2 cellular contexts compared by ENCODE assay signal in the genomic region with DNA sequence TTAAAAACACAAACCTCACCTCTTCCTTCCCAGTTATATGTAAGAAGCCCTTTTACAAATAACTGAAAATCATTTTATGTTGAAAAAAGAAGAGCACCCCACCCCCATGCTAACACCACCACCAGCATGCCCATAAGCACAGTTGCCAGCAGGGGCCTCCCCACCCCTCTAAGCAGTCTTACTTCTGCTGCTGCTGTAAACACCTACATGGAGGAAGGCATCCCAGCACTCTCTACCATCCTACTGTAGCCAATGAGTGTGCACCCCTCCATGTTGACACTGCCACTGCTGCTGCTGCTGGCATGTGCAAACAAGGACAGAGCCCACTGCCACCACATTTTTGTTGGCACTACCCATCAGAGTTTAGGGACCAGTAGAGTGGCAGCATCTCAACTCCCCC.
TF ChIP-seq lines count a peak whose summit lies in the region.

No MANE protein-coding gene starts in this region.

TF ChIP-seq in HEK293, 187 proteins besides CTCF, POLR2A, EP300 and RAD21:
- TF ChIP-seq, protein P1, sequence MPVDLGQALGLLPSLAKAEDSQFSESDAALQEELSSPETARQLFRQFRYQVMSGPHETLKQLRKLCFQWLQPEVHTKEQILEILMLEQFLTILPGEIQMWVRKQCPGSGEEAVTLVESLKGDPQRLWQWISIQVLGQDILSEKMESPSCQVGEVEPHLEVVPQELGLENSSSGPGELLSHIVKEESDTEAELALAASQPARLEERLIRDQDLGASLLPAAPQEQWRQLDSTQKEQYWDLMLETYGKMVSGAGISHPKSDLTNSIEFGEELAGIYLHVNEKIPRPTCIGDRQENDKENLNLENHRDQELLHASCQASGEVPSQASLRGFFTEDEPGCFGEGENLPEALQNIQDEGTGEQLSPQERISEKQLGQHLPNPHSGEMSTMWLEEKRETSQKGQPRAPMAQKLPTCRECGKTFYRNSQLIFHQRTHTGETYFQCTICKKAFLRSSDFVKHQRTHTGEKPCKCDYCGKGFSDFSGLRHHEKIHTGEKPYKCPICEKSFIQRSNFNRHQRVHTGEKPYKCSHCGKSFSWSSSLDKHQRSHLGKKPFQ (tag by site-specific recombination; IDR thresholded peaks at IDR 0.05) = no peak
- TF ChIP-seq, protein P2, sequence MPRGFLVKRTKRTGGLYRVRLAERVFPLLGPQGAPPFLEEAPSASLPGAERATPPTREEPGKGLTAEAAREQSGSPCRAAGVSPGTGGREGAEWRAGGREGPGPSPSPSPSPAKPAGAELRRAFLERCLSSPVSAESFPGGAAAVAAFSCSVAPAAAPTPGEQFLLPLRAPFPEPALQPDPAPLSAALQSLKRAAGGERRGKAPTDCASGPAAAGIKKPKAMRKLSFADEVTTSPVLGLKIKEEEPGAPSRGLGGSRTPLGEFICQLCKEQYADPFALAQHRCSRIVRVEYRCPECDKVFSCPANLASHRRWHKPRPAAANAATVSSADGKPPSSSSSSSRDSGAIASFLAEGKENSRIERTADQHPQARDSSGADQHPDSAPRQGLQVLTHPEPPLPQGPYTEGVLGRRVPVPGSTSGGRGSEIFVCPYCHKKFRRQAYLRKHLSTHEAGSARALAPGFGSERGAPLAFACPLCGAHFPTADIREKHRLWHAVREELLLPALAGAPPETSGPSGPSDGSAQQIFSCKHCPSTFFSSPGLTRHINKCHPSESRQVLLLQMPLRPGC (tag by site-specific recombination; IDR thresholded peaks at IDR 0.05) = no peak
- no peak for TF ChIP-seq REPIN1 (tag by site-specific recombination; IDR thresholded peaks at IDR 0.05; ENCODE audit: low read depth)
- TF ChIP-seq ZEB2 (tag by site-specific recombination; IDR thresholded peaks at IDR 0.05) = no peak
- TF ChIP-seq ZNF580 (tag by site-specific recombination; IDR thresholded peaks at IDR 0.05) = no peak
- TF ChIP-seq GLI4 (tag by site-specific recombination; IDR thresholded peaks at IDR 0.05) = no peak
- TF ChIP-seq ZNF549 (tag by site-specific recombination; IDR thresholded peaks at IDR 0.05) = no peak
- no peak for TF ChIP-seq ZNF639 (tag by site-specific recombination; IDR thresholded peaks at IDR 0.05)
- TF ChIP-seq HOXC10 (CRISPR knock-in tag; IDR thresholded peaks at IDR 0.05) = no peak
- no peak for TF ChIP-seq ZNF202 (tag by site-specific recombination; IDR thresholded peaks at IDR 0.05; ENCODE audit: borderline replicate concordance)
- TF ChIP-seq KLF7 (tag by site-specific recombination; IDR thresholded peaks at IDR 0.05; ENCODE audit: borderline replicate concordance) = no peak
- TF ChIP-seq ZNF239 (tag by site-specific recombination; IDR thresholded peaks at IDR 0.05) = no peak
- no peak for TF ChIP-seq ZSCAN18 (tag by site-specific recombination; IDR thresholded peaks at IDR 0.05)
- no peak for TF ChIP-seq ZNF10 (tag by site-specific recombination; IDR thresholded peaks at IDR 0.05)
- no peak for TF ChIP-seq ZSCAN16 (tag by site-specific recombination; IDR thresholded peaks at IDR 0.05)
- TF ChIP-seq ZNF391 (tag by site-specific recombination; IDR thresholded peaks at IDR 0.05; ENCODE audit: borderline replicate concordance, low read depth) = no peak
TF ChIP-seq in HEK293: peak in this region for 0.

TF ChIP-seq in WTC11, 78 proteins besides CTCF, POLR2A, EP300 and RAD21:
- TF ChIP-seq, protein P3, sequence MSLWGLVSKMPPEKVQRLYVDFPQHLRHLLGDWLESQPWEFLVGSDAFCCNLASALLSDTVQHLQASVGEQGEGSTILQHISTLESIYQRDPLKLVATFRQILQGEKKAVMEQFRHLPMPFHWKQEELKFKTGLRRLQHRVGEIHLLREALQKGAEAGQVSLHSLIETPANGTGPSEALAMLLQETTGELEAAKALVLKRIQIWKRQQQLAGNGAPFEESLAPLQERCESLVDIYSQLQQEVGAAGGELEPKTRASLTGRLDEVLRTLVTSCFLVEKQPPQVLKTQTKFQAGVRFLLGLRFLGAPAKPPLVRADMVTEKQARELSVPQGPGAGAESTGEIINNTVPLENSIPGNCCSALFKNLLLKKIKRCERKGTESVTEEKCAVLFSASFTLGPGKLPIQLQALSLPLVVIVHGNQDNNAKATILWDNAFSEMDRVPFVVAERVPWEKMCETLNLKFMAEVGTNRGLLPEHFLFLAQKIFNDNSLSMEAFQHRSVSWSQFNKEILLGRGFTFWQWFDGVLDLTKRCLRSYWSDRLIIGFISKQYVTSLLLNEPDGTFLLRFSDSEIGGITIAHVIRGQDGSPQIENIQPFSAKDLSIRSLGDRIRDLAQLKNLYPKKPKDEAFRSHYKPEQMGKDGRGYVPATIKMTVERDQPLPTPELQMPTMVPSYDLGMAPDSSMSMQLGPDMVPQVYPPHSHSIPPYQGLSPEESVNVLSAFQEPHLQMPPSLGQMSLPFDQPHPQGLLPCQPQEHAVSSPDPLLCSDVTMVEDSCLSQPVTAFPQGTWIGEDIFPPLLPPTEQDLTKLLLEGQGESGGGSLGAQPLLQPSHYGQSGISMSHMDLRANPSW (CRISPR knock-in tag; conservative IDR thresholded peaks at IDR 0.05; ENCODE audit: low read depth) = no peak
- TF ChIP-seq NR3C1 (CRISPR knock-in tag; conservative IDR thresholded peaks at IDR 0.05; ENCODE audit: low read depth) (no peak), ATF1 (CRISPR knock-in tag; IDR thresholded peaks at IDR 0.05) (no peak), SP1 (CRISPR knock-in tag; conservative IDR thresholded peaks at IDR 0.05) (no peak), PRDM15 (CRISPR knock-in tag; IDR thresholded peaks at IDR 0.05) (no peak), ZNF532 (CRISPR knock-in tag; IDR thresholded peaks at IDR 0.05; ENCODE audit: borderline replicate concordance) (no peak)
- TF ChIP-seq, protein P4, sequence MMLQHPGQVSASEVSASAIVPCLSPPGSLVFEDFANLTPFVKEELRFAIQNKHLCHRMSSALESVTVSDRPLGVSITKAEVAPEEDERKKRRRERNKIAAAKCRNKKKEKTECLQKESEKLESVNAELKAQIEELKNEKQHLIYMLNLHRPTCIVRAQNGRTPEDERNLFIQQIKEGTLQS (CRISPR knock-in tag; conservative IDR thresholded peaks at IDR 0.05) = no peak
- TF ChIP-seq, protein P5, sequence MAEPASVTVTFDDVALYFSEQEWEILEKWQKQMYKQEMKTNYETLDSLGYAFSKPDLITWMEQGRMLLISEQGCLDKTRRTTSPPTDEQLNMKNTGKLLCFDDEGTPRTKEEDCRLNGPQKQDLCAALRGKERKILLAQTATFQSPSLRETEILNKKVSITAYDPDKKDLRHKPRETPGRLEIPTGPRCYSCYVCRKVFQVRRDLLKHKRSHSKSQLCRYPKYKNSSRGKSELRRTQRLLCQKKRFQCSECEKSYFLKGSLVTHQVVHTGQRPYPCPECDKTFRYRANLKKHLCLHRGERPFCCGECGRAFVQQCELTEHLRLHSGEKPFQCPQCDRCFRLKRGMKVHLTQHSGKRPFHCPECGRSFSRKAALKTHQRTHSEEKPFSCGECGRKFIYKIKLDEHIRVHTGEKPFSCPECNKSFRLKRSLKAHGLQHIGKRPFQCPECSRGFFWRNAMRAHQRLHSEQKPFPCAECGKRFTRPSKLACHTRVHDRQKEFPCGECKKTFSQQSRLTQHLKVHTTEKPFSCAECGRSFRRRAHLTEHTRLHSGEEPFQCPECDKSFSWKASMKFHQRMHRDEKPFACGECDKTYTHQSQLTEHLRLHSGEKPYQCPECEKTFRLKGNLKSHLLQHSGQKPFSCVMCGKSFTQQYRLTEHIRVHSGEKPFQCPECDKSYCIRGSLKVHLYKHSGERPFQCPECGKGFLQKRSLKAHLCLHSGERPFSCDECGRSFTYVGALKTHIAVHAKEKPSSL (CRISPR knock-in tag; conservative IDR thresholded peaks at IDR 0.05) = no peak
